10 cellular contexts compared by ENCODE assay signal in the genomic region with DNA sequence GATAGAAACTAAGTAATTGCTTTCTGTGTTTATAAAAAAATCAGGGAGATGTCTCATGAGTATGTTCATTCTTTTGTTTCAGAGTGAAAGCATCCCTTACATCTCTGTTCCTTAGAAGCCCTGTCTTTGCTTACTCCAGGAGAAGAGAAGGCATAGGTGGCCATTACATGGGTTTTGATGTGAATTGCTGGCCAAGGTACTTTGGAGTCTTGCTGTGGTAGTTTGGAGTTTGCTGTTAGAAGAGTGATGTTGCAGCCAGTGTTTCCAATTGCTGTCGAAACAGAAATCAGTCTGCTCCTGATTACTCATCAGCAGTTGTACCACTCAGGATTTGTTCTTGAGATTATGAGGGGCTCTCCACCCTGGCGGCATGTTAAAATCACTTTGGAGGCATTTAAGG.
"Had no signal": no experiment of that assay in that cellular context is flagged by ENCODE, and none has a peak within 500 bp of the region (broad histone marks: within the 10 kb centered on the region; RNA-seq: fewer than 3 reads in every experiment).

No MANE protein-coding gene starts in this region.

- H3K27ac ChIP-seq: KMS-11 had no signal

- H3K4me3 ChIP-seq: GM23338 had no signal

- FAIRE-seq: H1, H54, HTR-8/SVneo had no signal

- H3K9me3 Mint-ChIP-seq: GM23338 had no signal

- H3K27ac Mint-ChIP-seq: GM23338, H9, HFFc6 had no signal

- DNase-seq: H9, HCEC 1CT, HFFc6, IMR-90, KBM-7 had no signal

- ATAC-seq: GM23338 had no signal

- H3K4me3 Mint-ChIP-seq: GM23338, H9, HFFc6 had no signal
